ENCODE assay signal across 22 cellular contexts in genomic region chr7:156180451-156181229, GRCh38.
"Had no signal": no experiment of that assay in that cellular context is flagged by ENCODE, and none has a peak within 500 bp of the region (broad histone marks: within the 10 kb centered on the region; RNA-seq: fewer than 3 reads in every experiment).

No MANE protein-coding gene starts in this region.

- H3K4me2 ChIP-seq: PC-9 had no signal

- H3K4me1 ChIP-seq: ascending aorta, body of pancreas had no signal

- ATAC-seq: activated T-helper 17 cell treated with anti-CD3 and anti-CD28 coated beads, Interleukin-2, amount 50 U/mL, for 72 hours; body of pancreas; T-helper 17 cell had no signal

- H3K27me3 ChIP-seq: ascending aorta, body of pancreas had no signal

- H3K27ac ChIP-seq: ascending aorta, body of pancreas, PC-9 had no signal

- H3K36me3 ChIP-seq: ascending aorta had no signal

- H2AFZ ChIP-seq: PC-9 had no signal

- DNase-seq: activated B cell treated with CpG ODN at 0.5 μM for 24 hours; activated CD4-positive, alpha-beta T cell treated with anti-CD3 and anti-CD28 coated beads for 1 hour; activated CD4-positive, alpha-beta T cell treated with anti-CD3 and anti-CD28 coated beads, Interleukin-2, amount 10 ng/mL, durations not matched to agents 24 days and 14 days; activated CD4-positive, alpha-beta T cell treated with anti-CD3 and anti-CD28 coated beads, Interleukin-2, amount 50 U/mL, for 48 hours; activated naive CD4-positive, alpha-beta T cell treated with anti-CD3 and anti-CD28 coated beads, Interleukin-2, amount 50 U/mL, for 16 hours; activated T-cell treated with anti-CD3 and anti-CD28 coated beads for 4 hours; activated T-cell treated with anti-CD3 and anti-CD28 coated beads, Interleukin-2, amount 50 U/mL, for 48 hours; body of pancreas; KG1; NCI-H1048; NCI-H146; NCI-H187 treated with DMSO at 0.1 percent for 48 hours; NCI-H2081 treated with DMSO at 0.1 percent for 48 hours; NCI-H446; NCI-H524; PC-9; SHP77 treated with DMSO at 0.1 percent for 48 hours; T-helper 17 cell; T-helper 9 cell had no signal

- H3K9me3 ChIP-seq: ascending aorta had no signal

- FAIRE-seq: bronchial epithelial cell had no signal

- H3K4me3 ChIP-seq: ascending aorta, body of pancreas, PC-9 had no signal
